In the genomic region with DNA sequence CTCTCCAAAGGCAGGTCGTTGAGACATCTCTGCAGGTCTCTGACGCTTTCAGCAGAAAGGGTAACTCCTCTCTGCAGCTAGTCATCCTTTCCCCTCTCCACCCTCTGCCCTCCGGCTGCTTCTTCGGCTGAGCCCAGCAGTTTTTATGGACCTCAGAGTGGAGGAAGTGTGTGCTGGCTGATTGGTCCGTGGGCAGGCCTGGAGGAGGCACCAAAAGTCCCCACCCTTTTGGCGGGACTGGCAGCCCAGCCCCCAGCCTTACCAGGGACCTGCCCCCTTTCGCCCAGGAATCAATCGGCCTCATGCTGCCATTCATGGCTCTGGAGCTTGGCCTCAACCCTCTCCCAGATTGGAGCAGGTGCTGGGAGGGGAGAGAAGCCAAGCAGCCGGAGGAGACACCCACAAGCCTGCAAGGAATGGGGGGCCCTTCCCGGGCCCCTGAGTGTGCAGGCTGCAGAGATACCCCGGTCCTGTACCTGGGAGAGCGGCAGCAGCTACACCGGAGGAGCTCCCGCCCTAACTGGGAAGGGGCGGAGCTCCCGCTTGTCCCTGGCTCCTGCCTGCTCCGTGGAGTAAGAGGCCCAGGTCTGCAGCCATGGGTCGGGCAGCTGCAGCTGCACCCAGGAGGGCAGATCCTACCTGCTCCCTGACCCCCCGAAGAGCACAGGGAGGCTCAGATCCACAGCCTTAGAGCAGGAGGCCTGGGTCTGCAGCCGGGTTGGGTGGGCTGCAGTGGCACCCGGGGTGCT, we compare ENCODE assay signal across 1 cellular context.
TF ChIP-seq lines count a peak whose summit lies in the region.

No MANE protein-coding gene starts in this region.

TF ChIP-seq in K562, 482 proteins besides CTCF, POLR2A, EP300 and RAD21 (continued from another document):
- TF ChIP-seq, protein P1, sequence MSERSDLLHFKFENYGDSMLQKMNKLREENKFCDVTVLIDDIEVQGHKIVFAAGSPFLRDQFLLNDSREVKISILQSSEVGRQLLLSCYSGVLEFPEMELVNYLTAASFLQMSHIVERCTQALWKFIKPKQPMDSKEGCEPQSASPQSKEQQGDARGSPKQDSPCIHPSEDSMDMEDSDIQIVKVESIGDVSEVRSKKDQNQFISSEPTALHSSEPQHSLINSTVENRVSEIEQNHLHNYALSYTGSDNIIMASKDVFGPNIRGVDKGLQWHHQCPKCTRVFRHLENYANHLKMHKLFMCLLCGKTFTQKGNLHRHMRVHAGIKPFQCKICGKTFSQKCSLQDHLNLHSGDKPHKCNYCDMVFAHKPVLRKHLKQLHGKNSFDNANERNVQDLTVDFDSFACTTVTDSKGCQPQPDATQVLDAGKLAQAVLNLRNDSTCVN (CRISPR knock-in tag; IDR thresholded peaks at IDR 0.05) = no peak
- TF ChIP-seq, protein P2, sequence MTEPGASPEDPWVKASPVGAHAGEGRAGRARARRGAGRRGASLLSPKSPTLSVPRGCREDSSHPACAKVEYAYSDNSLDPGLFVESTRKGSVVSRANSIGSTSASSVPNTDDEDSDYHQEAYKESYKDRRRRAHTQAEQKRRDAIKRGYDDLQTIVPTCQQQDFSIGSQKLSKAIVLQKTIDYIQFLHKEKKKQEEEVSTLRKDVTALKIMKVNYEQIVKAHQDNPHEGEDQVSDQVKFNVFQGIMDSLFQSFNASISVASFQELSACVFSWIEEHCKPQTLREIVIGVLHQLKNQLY (CRISPR knock-in tag; conservative IDR thresholded peaks at IDR 0.05) = no peak
- TF ChIP-seq WHSC1 (IDR thresholded peaks at IDR 0.05; ENCODE audit: low read length) = no peak
- no peak for TF ChIP-seq ATF7 (IDR thresholded peaks at IDR 0.05)
- TF ChIP-seq ZNF699 (CRISPR knock-in tag; IDR thresholded peaks at IDR 0.05; ENCODE audit: insufficient replicate concordance) = no peak
- no peak for TF ChIP-seq ETV5 (CRISPR knock-in tag; IDR thresholded peaks at IDR 0.05; ENCODE audit: low read depth)
- TF ChIP-seq ZNF347 (CRISPR knock-in tag; IDR thresholded peaks at IDR 0.05; ENCODE audit: low read depth) = no peak
- no peak for TF ChIP-seq GTF2A2 (tag; IDR thresholded peaks at IDR 0.05)
- TF ChIP-seq RAD51 (IDR thresholded peaks at IDR 0.05; ENCODE audit: borderline replicate concordance, low read depth) = no peak
- no peak for TF ChIP-seq ZNF384 (IDR thresholded peaks at IDR 0.05; ENCODE audit: low read depth, low read length)
- no peak for TF ChIP-seq KDM1A (IDR thresholded peaks at IDR 0.05)
